Comparison of ENCODE assay signal across 24 cellular contexts in genomic region chr17:3926860-3927627, GRCh38. TPM values are rescaled to one million over a fixed set of nuclear protein-coding genes. Genes with fewer than 3 reads are reported as not detected.
DNase-seq lines count a peak whose midpoint lies in the region; ATAC-seq and TF ChIP-seq lines count a peak whose summit lies in the region.
"Had no signal": no experiment of that assay in that cellular context is flagged by ENCODE, and none has a peak within 500 bp of the region (broad histone marks: within the 10 kb centered on the region; RNA-seq: fewer than 3 reads in every experiment).

No MANE protein-coding gene starts in this region.

- H3K4ac ChIP-seq in H9 (ENCODE audit: low read depth, low read length) (no peak overlapping the region), neuronal stem cell (ENCODE audit: low read length) (no peak overlapping the region)

- H3K23me2 ChIP-seq in H9 (ENCODE audit: insufficient read length, low read depth, low read length, poor library complexity, severe bottlenecking), result no peaks in the 10 kb centered on the region

- no peaks in the 10 kb centered on the region for H3K36me3 Mint-ChIP-seq in H9 (ENCODE audit: insufficient read depth in 1 of 3, low read depth in 3 of 3)

- no peaks in the 10 kb centered on the region for H3K27me3 Mint-ChIP-seq in H9 (ENCODE audit: low read depth)
- H3K27me3 Mint-ChIP-seq: activated CD4-positive, alpha-beta T cell treated with anti-CD3 and anti-CD28 coated beads, Interleukin-2, amount 10 ng/mL, durations not matched to agents 24 days and 14 days; CD4-positive, CD25-positive, alpha-beta regulatory T cell had no signal

- H3K9ac ChIP-seq in BLaER1, result no peak overlapping the region
- H3K9ac ChIP-seq in H9 (ENCODE audit: extremely low read depth, insufficient read length, low read length), result no peak overlapping the region
- no peak overlapping the region for H3K9ac ChIP-seq in neuronal stem cell (ENCODE audit: low read depth, low read length, poor library complexity)

- H2BK12ac ChIP-seq in H9 (ENCODE audit: insufficient read length, low read depth, low read length) (no peak overlapping the region), neuronal stem cell (ENCODE audit: low read length) (no peak overlapping the region)

- peak overlapping the region; percentile 44; the same call in 1 of the 2 replicates for H3K14ac ChIP-seq in H9 (ENCODE audit: insufficient read depth, low read length)
- H3K14ac ChIP-seq in neuronal stem cell (ENCODE audit: low read length), result peak overlapping the region; percentile 31

- H2BK120ac ChIP-seq in H9 (ENCODE audit: low read depth, low read length, poor library complexity, severe bottlenecking), result no peak overlapping the region
- no peak overlapping the region for H2BK120ac ChIP-seq in neuronal stem cell (ENCODE audit: low read depth, low read length)

- H2AFZ ChIP-seq in H9 (ENCODE audit: low read length) (no peak overlapping the region), neuronal stem cell (ENCODE audit: low read length) (peak overlapping the region; percentile 19)

- no peaks in the 10 kb centered on the region for H3K79me2 ChIP-seq in H9 (ENCODE audit: insufficient read depth, low read length)

- no peak overlapping the region for H3K4me3 ChIP-seq in BLaER1
- H3K4me3 ChIP-seq in neuronal stem cell (ENCODE audit: low read length in 2 of 2), result no peak overlapping the region
- H3K4me3 ChIP-seq in lower lobe of right lung, result no peak overlapping the region
- H3K4me3 ChIP-seq: K562 had no signal

- peak overlapping the region; percentile 49 for H3K4me2 ChIP-seq in BLaER1
- no peak overlapping the region for H3K4me2 ChIP-seq in H9 (ENCODE audit: insufficient read depth, insufficient read length, low read length)
- H3K4me2 ChIP-seq in neuronal stem cell (ENCODE audit: insufficient read depth, low read length, poor library complexity, severe bottlenecking), result no peak overlapping the region

- DNase-seq in H9 (no peak), iPS-NIHi11 (ENCODE audit: low spot score) (peak; percentile 4), neuronal stem cell (ENCODE audit: low spot score) (no peak), dedifferentiated amniotic fluid mesenchymal stem cell (ENCODE audit: extremely low spot score) (no peak), lower lobe of right lung (no peak), NCI-H510A treated with DMSO at 0.1 percent for 48 hours (lab: John Stamatoyannopoulos, UW) (no peak)
- DNase-seq: activated CD4-positive, alpha-beta T cell treated with anti-CD3 and anti-CD28 coated beads, Interleukin-2, amount 10 ng/mL, durations not matched to agents 24 days and 14 days; activated CD8-positive, alpha-beta memory T cell treated with anti-CD3 and anti-CD28 coated beads, Interleukin-2, amount 50 U/mL, for 4 hours; activated gamma-delta T cell treated with Interleukin-2 at 50 U/mL for 16 hours; amygdala; caudate nucleus; CD4-positive, CD25-positive, alpha-beta regulatory T cell; DMS53; foreskin melanocyte; hypothalamus; NCI-H187 treated with DMSO at 0.1 percent for 48 hours; NCI-H226; OCI-M1; Right ventricle myocardium superior; stimulated activated CD8-positive, alpha-beta memory T cell treated with anti-CD3 and anti-CD28 coated beads, Interleukin-4, amount 100 ng/mL, for 48 hours had no signal

- H3K9me3 ChIP-seq in BLaER1 (no peaks in the 10 kb centered on the region), H9 (ENCODE audit: control insufficient read depth, low read depth, low read length) (no peaks in the 10 kb centered on the region), neuronal stem cell (replicated peaks in 1 of 2; ENCODE audit: control insufficient read depth in 2 of 2, insufficient read depth in 1 of 2, low read depth in 1 of 2, low read length in 2 of 2) (peaks cover 0 to 1% of the 10 kb centered on the region in 2 donors), lower lobe of right lung (no peaks in the 10 kb centered on the region)

- H3K27me3 ChIP-seq in BLaER1 (no peaks in the 10 kb centered on the region), H9 (ENCODE audit: insufficient read depth, low read length) (no peaks in the 10 kb centered on the region), neuronal stem cell (ENCODE audit: control insufficient read depth in 3 of 3, insufficient read depth in 3 of 3, low read depth in 1 of 3, low read length in 3 of 3) (peaks cover 0 to 43% (median 0%) of the 10 kb centered on the region in 3 experiments), lower lobe of right lung (ENCODE audit: low read depth) (no peaks in the 10 kb centered on the region)

- peak overlapping the region in 1 of 2 experiments; percentile 29; a peak in 1 of 5 replicates for H3K4me3 Mint-ChIP-seq in H9
- H3K4me3 Mint-ChIP-seq: activated CD4-positive, alpha-beta T cell treated with anti-CD3 and anti-CD28 coated beads, Interleukin-2, amount 10 ng/mL, durations not matched to agents 24 days and 14 days; CD4-positive, CD25-positive, alpha-beta regulatory T cell had no signal

- no peak overlapping the region for H2BK5ac ChIP-seq in H9 (ENCODE audit: insufficient read length, low read length)
- H2BK5ac ChIP-seq in neuronal stem cell (ENCODE audit: low read length), result no peak overlapping the region

- intact Hi-C loops in lower lobe of right lung (cut with DNase I), result no loop called here

- H2BK15ac ChIP-seq in H9 (ENCODE audit: low read depth, low read length) (no peak overlapping the region; the same call in 1 of the 2 replicates), neuronal stem cell (ENCODE audit: low read length) (peak overlapping the region; percentile 10)

- no peak overlapping the region for H2BK20ac ChIP-seq in H9 (ENCODE audit: low read depth, low read length, poor library complexity, severe bottlenecking)

- H4K5ac ChIP-seq in H9 (ENCODE audit: insufficient read length, low read depth, low read length), result no peak overlapping the region

- H3K23ac ChIP-seq in H9 (ENCODE audit: insufficient read length, low read depth, low read length) (no peak overlapping the region), neuronal stem cell (ENCODE audit: low read depth, low read length, poor library complexity) (peak overlapping the region; percentile 55)

- H3K4me1 ChIP-seq in BLaER1 (peaks cover 43% of the 10 kb centered on the region), H9 (ENCODE audit: insufficient read depth, low read length) (no peaks in the 10 kb centered on the region), neuronal stem cell (ENCODE audit: control insufficient read depth in 2 of 2, insufficient read depth in 1 of 2, low read depth in 1 of 2, low read length in 2 of 2) (peaks cover 7 to 10% of the 10 kb centered on the region in 2 donors), lower lobe of right lung (no peaks in the 10 kb centered on the region)

- H3K79me1 ChIP-seq in H9 (ENCODE audit: insufficient read depth, low read depth, low read length, poor library complexity, severe bottlenecking), result no peaks in the 10 kb centered on the region
- H3K79me1 ChIP-seq in neuronal stem cell (ENCODE audit: low read depth, low read length), result no peaks in the 10 kb centered on the region

- H3K36me3 ChIP-seq in BLaER1 (peaks cover 72% of the 10 kb centered on the region), neuronal stem cell (replicated peaks in 1 of 2; ENCODE audit: control insufficient read depth in 2 of 2, insufficient read depth in 2 of 2, low read length in 2 of 2) (no peaks in the 10 kb centered on the region), lower lobe of right lung (peaks cover 19% of the 10 kb centered on the region)

- no peak overlapping the region for H4K8ac ChIP-seq in H9 (replicated peaks; ENCODE audit: insufficient read length, low read depth, low read length)
- H4K8ac ChIP-seq in neuronal stem cell (ENCODE audit: low read depth, low read length), result peak overlapping the region; percentile 72

- H3K27ac ChIP-seq in BLaER1, result peak overlapping the region; percentile 22
- H3K27ac ChIP-seq in H9 (ENCODE audit: insufficient read length, low read depth, low read length), result no peak overlapping the region
- no peak overlapping the region for H3K27ac ChIP-seq in neuronal stem cell (replicated peaks; ENCODE audit: low read length)
- H3K27ac ChIP-seq in lower lobe of right lung, result no peak overlapping the region

- no peak for ATAC-seq in HG03108 (IDR thresholded peaks at IDR 0.05; ENCODE audit: unreplicated experiment)
- no peak for ATAC-seq in lower lobe of right lung
- ATAC-seq: K562 had no signal

- H4K91ac ChIP-seq in H9 (ENCODE audit: insufficient read length, low read depth, low read length), result no peak overlapping the region
- H4K91ac ChIP-seq in neuronal stem cell (ENCODE audit: low read depth, low read length, poor library complexity), result no peak overlapping the region

- H3K9me3 Mint-ChIP-seq in H9, result no peaks in the 10 kb centered on the region
- H3K9me3 Mint-ChIP-seq: activated CD4-positive, alpha-beta T cell treated with anti-CD3 and anti-CD28 coated beads, Interleukin-2, amount 10 ng/mL, durations not matched to agents 24 days and 14 days; CD4-positive, CD25-positive, alpha-beta regulatory T cell had no signal

- WGBS in H9 (ENCODE audit: extremely low coverage, insufficient read length, low lambda C conversion rate), result no CpG with 5 or more reads among the region's 16 CpGs
- no CpG with 5 or more reads among the region's 16 CpGs for WGBS in neuronal stem cell (ENCODE audit: extremely low coverage in 2 of 2, insufficient read length in 2 of 2, insufficient replicate concordance in 1 of 2), 2 donors

- peak overlapping the region; percentile 70 to 90 (median 81); a peak in 3 of 7 replicates for H3K27ac Mint-ChIP-seq in H9
- H3K27ac Mint-ChIP-seq: activated CD4-positive, alpha-beta T cell treated with anti-CD3 and anti-CD28 coated beads, Interleukin-2, amount 10 ng/mL, durations not matched to agents 24 days and 14 days had no signal

- TF ChIP-seq CTCF in H9 (conservative IDR thresholded peaks at IDR 0.05), result no peak
- no peak for TF ChIP-seq CTCF in lower lobe of right lung (IDR thresholded peaks at IDR 0.05)

- H3K56ac ChIP-seq in H9 (ENCODE audit: insufficient read length, low read depth, low read length), result no peak overlapping the region

- H3K18ac ChIP-seq in H9 (ENCODE audit: insufficient read length, low read depth, low read length) (no peak overlapping the region), neuronal stem cell (ENCODE audit: low read length) (peak overlapping the region; percentile 64)

- H3K4me1 Mint-ChIP-seq in H9, result peaks cover 10 to 32% of the 10 kb centered on the region in 2 experiments; a peak in 3 of 4 replicates
- H3K4me1 Mint-ChIP-seq: activated CD4-positive, alpha-beta T cell treated with anti-CD3 and anti-CD28 coated beads, Interleukin-2, amount 10 ng/mL, durations not matched to agents 24 days and 14 days; CD4-positive, CD25-positive, alpha-beta regulatory T cell had no signal

- H2AK5ac ChIP-seq in H9 (ENCODE audit: insufficient read length, low read length), result no peak overlapping the region
- H2AK5ac ChIP-seq in neuronal stem cell (ENCODE audit: low read depth, low read length), result peak overlapping the region; percentile 46

- H4K20me1 ChIP-seq in BLaER1 (no peaks in the 10 kb centered on the region), H9 (ENCODE audit: control insufficient read depth, insufficient read depth, insufficient read length) (no peaks in the 10 kb centered on the region)

- no peak overlapping the region for H3T11ph ChIP-seq in H9 (ENCODE audit: low read length)

RNA-seq across cellular contexts. Expression of gene P2RX1, which starts 10.8 kb away (rescaled TPM):
- 0.09 TPM in 1 of 2 replicates, not detected in the other for total RNA-seq in H9 (2021)
- not detected for polyA plus RNA-seq in neuronal stem cell (2013, experiment 1 of 2)
- not detected for polyA plus RNA-seq in neuronal stem cell (2013, experiment 2 of 2)
- total RNA-seq in lower lobe of right lung, result 8.7 TPM
- polyA plus RNA-seq: CD4-positive, CD25-positive, alpha-beta regulatory T cell; keratinocyte had no signal

RNA-seq across cellular contexts. Expression of gene CAMKK1, which starts 34.2 kb away (rescaled TPM):
- total RNA-seq in H9 (2021) (6.4 and 6.7 TPM in 2 replicates), lower lobe of right lung (9.7 TPM)
- 4.8 TPM for polyA plus RNA-seq in neuronal stem cell (2013, experiment 1 of 2)
- 5.0 TPM for polyA plus RNA-seq in neuronal stem cell (2013, experiment 2 of 2)

RNA-seq across cellular contexts. Expression of gene ATP2A3, which starts 37.2 kb away (rescaled TPM):
- total RNA-seq in H9 (2021) (13.3 and 14.6 TPM in 2 replicates), lower lobe of right lung (45.6 TPM)
- 1.7 TPM for polyA plus RNA-seq in neuronal stem cell (2013, experiment 1 of 2)
- polyA plus RNA-seq in neuronal stem cell (2013, experiment 2 of 2), result 2.6 TPM
